ENCODE assay signal across 1 cellular context in the genomic region with DNA sequence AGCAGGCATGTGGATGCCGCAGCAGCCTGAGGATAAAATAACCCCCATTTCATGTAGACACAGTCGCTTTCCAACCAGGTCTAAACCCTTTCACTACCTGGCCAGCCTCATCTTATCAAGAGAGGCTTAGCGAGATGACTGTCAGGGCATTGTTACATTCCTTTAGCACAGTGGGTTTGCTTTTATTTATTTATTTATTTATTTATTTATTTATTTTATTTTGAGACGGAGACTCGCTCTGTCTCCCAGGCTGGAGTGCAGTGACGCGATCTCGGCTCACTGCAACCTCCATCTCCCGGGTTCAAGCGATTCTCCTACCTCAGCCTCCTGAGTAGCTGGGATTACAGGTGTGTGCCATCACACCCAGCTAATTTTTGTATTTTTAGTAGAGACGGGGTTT.
TF ChIP-seq lines count a peak whose summit lies in the region.

No MANE protein-coding gene starts in this region.

TF ChIP-seq in HEK293, 187 proteins besides CTCF, POLR2A, EP300 and RAD21:
- TF ChIP-seq ZBTB11 (tag by site-specific recombination; conservative IDR thresholded peaks at IDR 0.05; ENCODE audit: low read depth) (peak; percentile 47), ZNF140 (tag by site-specific recombination; IDR thresholded peaks at IDR 0.05) (0 out of 2 replicates have a peak, but pooled peaks have one; percentile 31), ZNF426 (tag by site-specific recombination; IDR thresholded peaks at IDR 0.05) (peak; percentile 48), ZNF623 (tag by site-specific recombination; IDR thresholded peaks at IDR 0.05) (peak; percentile 26), ZNF555 (tag by site-specific recombination; conservative IDR thresholded peaks at IDR 0.05) (peak; percentile 44), ZNF560 (tag by site-specific recombination; IDR thresholded peaks at IDR 0.05; ENCODE audit: borderline replicate concordance) (0 out of 2 replicates have a peak, but pooled peaks have one; percentile 6), ZNF394 (tag by site-specific recombination; IDR thresholded peaks at IDR 0.05; ENCODE audit: borderline replicate concordance) (peak; percentile 59; the same call in 1 of the 2 replicates), ZNF654 (tag by site-specific recombination; IDR thresholded peaks at IDR 0.05; ENCODE audit: low read depth) (peak; percentile 16; the same call in 1 of the 2 replicates), ZNF518A (tag by site-specific recombination; conservative IDR thresholded peaks at IDR 0.05; ENCODE audit: low read depth) (peak; percentile 70; the same call in 1 of the 2 replicates), ZNF433 (tag by site-specific recombination; IDR thresholded peaks at IDR 0.05; ENCODE audit: low read depth) (0 out of 2 replicates have a peak, but pooled peaks have one; percentile 37), REST (tag by site-specific recombination; IDR thresholded peaks at IDR 0.05) (peak; percentile 15; the same call in 1 of the 2 replicates)
TF ChIP-seq in HEK293: peak in this region for 11; not testable (repeated sequence) for 176.
